15 cellular contexts compared by ENCODE assay signal in the genomic region with DNA sequence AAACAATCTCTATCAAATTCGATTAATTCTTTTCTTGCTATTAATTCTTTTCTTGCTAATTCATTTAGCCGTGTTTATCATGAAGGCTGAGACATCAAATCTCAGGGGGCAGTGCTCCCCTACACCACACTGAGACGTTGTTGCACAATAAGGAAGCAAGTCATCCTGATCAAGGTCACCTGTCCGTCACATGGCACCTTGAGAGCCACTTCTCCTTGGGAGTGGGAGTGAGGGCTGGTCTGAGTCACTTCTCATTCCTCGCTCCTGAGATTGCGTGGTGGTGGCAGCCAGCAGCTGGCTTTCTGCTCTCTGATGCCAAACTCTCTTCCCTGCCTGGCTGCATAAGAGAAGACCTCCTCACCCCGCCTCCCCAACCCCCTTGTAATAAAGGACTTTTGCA.
DNase-seq lines count a peak whose midpoint lies in the region; ATAC-seq, FAIRE-seq and TF ChIP-seq lines count a peak whose summit lies in the region.
"Had no signal": no experiment of that assay in that cellular context is flagged by ENCODE, and none has a peak within 500 bp of the region (broad histone marks: within the 10 kb centered on the region; RNA-seq: fewer than 3 reads in every experiment).

No MANE protein-coding gene starts in this region.

- FAIRE-seq in RCC 7860 (lab: Jason Lieb, UNC) = no peak
- FAIRE-seq in D721Med (lab: Jason Lieb, UNC) = no peak

- peaks cover 23 to 30% of the 10 kb centered on the region in 2 donors for H3K4me1 Mint-ChIP-seq in effector memory CD8-positive, alpha-beta T cell (ENCODE audit: low read depth in 2 of 2)
- peaks cover 15% of the 10 kb centered on the region for H3K4me1 Mint-ChIP-seq in endodermal cell

- no peaks in the 10 kb centered on the region for H3K9me3 Mint-ChIP-seq in effector memory CD8-positive, alpha-beta T cell
- no peaks in the 10 kb centered on the region for H3K9me3 Mint-ChIP-seq in endodermal cell
- H3K9me3 Mint-ChIP-seq: activated T-cell treated with anti-CD3 and anti-CD28 coated beads, Interleukin-2, amount 50 U/mL, for 24 hours had no signal

- WGBS in upper lobe of left lung, 2 donors = 51 to 54% methylated on average over 7 of the region's 7 CpGs
- WGBS in endodermal cell (ENCODE audit: insufficient coverage in 1 of 2, insufficient read length in 1 of 2), 2 experiments = 76 to 98% methylated on average over 5 to 7 of the region's 7 CpGs

- H3K27me3 ChIP-seq in right atrium auricular region (no peaks in the 10 kb centered on the region), upper lobe of left lung (no peaks in the 10 kb centered on the region), endodermal cell (ENCODE audit: control insufficient read depth, insufficient read depth, low read length, poor library complexity, severe bottlenecking) (no peaks in the 10 kb centered on the region)
- H3K27me3 ChIP-seq: heart right ventricle, ovary had no signal

- no peak overlapping the region for H3K27ac Mint-ChIP-seq in effector memory CD8-positive, alpha-beta T cell
- no peak overlapping the region for H3K27ac Mint-ChIP-seq in endodermal cell
- H3K27ac Mint-ChIP-seq: activated T-cell treated with anti-CD3 and anti-CD28 coated beads, Interleukin-2, amount 50 U/mL, for 24 hours had no signal

- H3K36me3 Mint-ChIP-seq in effector memory CD8-positive, alpha-beta T cell (ENCODE audit: insufficient read depth) = no peaks in the 10 kb centered on the region
- no peaks in the 10 kb centered on the region for H3K36me3 Mint-ChIP-seq in endodermal cell (ENCODE audit: low read depth)

- ATAC-seq in upper lobe of left lung (ENCODE audit: low FRiP score in 2 of 2) = peak; percentile 40 to 76
- no peak for ATAC-seq in effector memory CD8-positive, alpha-beta T cell (replicated peaks)

- H3K36me3 ChIP-seq in right atrium auricular region (no peaks in the 10 kb centered on the region), upper lobe of left lung (no peaks in the 10 kb centered on the region), endodermal cell (ENCODE audit: control insufficient read depth, insufficient read depth, low read length) (no peaks in the 10 kb centered on the region)
- H3K36me3 ChIP-seq: heart right ventricle, ovary, thoracic aorta had no signal

- H3K4me3 Mint-ChIP-seq in effector memory CD8-positive, alpha-beta T cell = no peak overlapping the region
- no peak overlapping the region for H3K4me3 Mint-ChIP-seq in endodermal cell
- H3K4me3 Mint-ChIP-seq: activated T-cell treated with anti-CD3 and anti-CD28 coated beads, Interleukin-2, amount 50 U/mL, for 24 hours had no signal

- H3K4me1 ChIP-seq in right atrium auricular region = peaks cover 0 to 29% of the 10 kb centered on the region in 2 donors
- peaks cover 0 to 10% (median 2%) of the 10 kb centered on the region in 4 donors for H3K4me1 ChIP-seq in upper lobe of left lung
- H3K4me1 ChIP-seq in endodermal cell (ENCODE audit: control insufficient read depth, insufficient read depth, low read length) = peaks cover 9% of the 10 kb centered on the region

- H3K27me3 Mint-ChIP-seq in effector memory CD8-positive, alpha-beta T cell = no peaks in the 10 kb centered on the region
- peaks cover 18% of the 10 kb centered on the region for H3K27me3 Mint-ChIP-seq in endodermal cell (ENCODE audit: insufficient read depth)
- H3K27me3 Mint-ChIP-seq: activated T-cell treated with anti-CD3 and anti-CD28 coated beads, Interleukin-2, amount 50 U/mL, for 24 hours had no signal

- TF ChIP-seq CTCF in right atrium auricular region (IDR thresholded peaks at IDR 0.05) (no peak), upper lobe of left lung (IDR thresholded peaks at IDR 0.05) (no peak), D721Med (IDR thresholded peaks at IDR 0.05; ENCODE audit: insufficient read depth, missing control alignments) (no peak), endodermal cell (conservative IDR thresholded peaks at IDR 0.05) (no peak)

- H3K27ac ChIP-seq in right atrium auricular region = no peak overlapping the region
- no peak overlapping the region for H3K27ac ChIP-seq in upper lobe of left lung
- H3K27ac ChIP-seq in endodermal cell (ENCODE audit: low read depth, low read length) = no peak overlapping the region
- H3K27ac ChIP-seq: heart right ventricle, ovary, thoracic aorta had no signal

- peak; percentile 3 for DNase-seq in NCI-H82 (lab: John Stamatoyannopoulos, UW)
- no peak for DNase-seq in NCI-H82 treated with DMSO at 0.1 percent for 48 hours (lab: John Stamatoyannopoulos, UW; ENCODE audit: unreplicated experiment)
- DNase-seq in RCC 7860 (ENCODE audit: low spot score) = peak; percentile 6
- peak; percentile 62 for DNase-seq in right atrium auricular region (ENCODE audit: low spot score)
- peak in 1 of 2 donors; percentile 88 for DNase-seq in upper lobe of left lung
- DNase-seq in effector memory CD8-positive, alpha-beta T cell = no peak
- DNase-seq in D721Med (ENCODE audit: insufficient read length, low spot score) = no peak
- DNase-seq in endodermal cell = no peak
- DNase-seq: activated T-cell treated with anti-CD3 and anti-CD28 coated beads, Interleukin-2, amount 50 U/mL, for 24 hours; effector CD4-positive, alpha-beta T cell; KG1; NCI-H2081 had no signal

- TF ChIP-seq POLR2A in upper lobe of left lung (IDR thresholded peaks at IDR 0.05) = no peak

- H3K9ac ChIP-seq in endodermal cell (ENCODE audit: extremely low read depth, low read length, poor library complexity, severe bottlenecking) = no peak overlapping the region

- peak in 2 of 4 donors; percentile 10 to 93 for TF ChIP-seq EP300 in upper lobe of left lung (IDR thresholded peaks at IDR 0.05)

- H3K4me3 ChIP-seq in right atrium auricular region (no peak overlapping the region), upper lobe of left lung (no peak overlapping the region), endodermal cell (ENCODE audit: low read length) (no peak overlapping the region)
- H3K4me3 ChIP-seq: heart right ventricle, ovary, thoracic aorta had no signal

- H3K9me3 ChIP-seq in right atrium auricular region (no peaks in the 10 kb centered on the region), upper lobe of left lung (no peaks in the 10 kb centered on the region), endodermal cell (ENCODE audit: control insufficient read depth, low read length) (no peaks in the 10 kb centered on the region)
- H3K9me3 ChIP-seq: ovary, thoracic aorta had no signal

Comparison
In these comparisons a context has a peak if more than half of its experiments do, and no peak if none do; other contexts are left out.
1. DNase-seq: peak in NCI-H82 (single experiment), RCC 7860 (single experiment) and right atrium auricular region (single experiment); none in NCI-H82 treated with DMSO at 0.1 percent for 48 hours (single experiment), effector memory CD8-positive, alpha-beta T cell (0 of 3), D721Med (single experiment) and endodermal cell (single experiment).